Comparison of ENCODE assay signal across 18 cellular contexts in genomic region chr1:171948491-171948890, GRCh38.
DNase-seq lines count a peak whose midpoint lies in the region; ATAC-seq, FAIRE-seq and TF ChIP-seq lines count a peak whose summit lies in the region.
"Had no signal": no experiment of that assay in that cellular context is flagged by ENCODE, and none has a peak within 500 bp of the region (broad histone marks: within the 10 kb centered on the region; RNA-seq: fewer than 3 reads in every experiment).

No MANE protein-coding gene starts in this region.

- H3K4me3 ChIP-seq in GM23248: no peak overlapping the region
- no peak overlapping the region for H3K4me3 ChIP-seq in PC-3 (ENCODE audit: low read length)
- no peak overlapping the region for H3K4me3 ChIP-seq in endothelial cell of umbilical vein (replicated peaks in 1 of 3; ENCODE audit: insufficient read depth in 1 of 3, low read depth in 1 of 3, low read length in 3 of 3)
- H3K4me3 ChIP-seq: MG63, SJSA1 had no signal

- H3K9me3 ChIP-seq in GM23248 (ENCODE audit: low read depth) (no peaks in the 10 kb centered on the region), PC-3 (ENCODE audit: low read length) (no peaks in the 10 kb centered on the region), endothelial cell of umbilical vein (replicated peaks; ENCODE audit: control insufficient read depth, insufficient read depth, low read length) (no peaks in the 10 kb centered on the region)
- H3K9me3 ChIP-seq: MG63, SJSA1 had no signal

- intact Hi-C loops in PC-3 (cut with micrococcal nuclease) (no loop called here), endothelial cell of umbilical vein (cut with micrococcal nuclease) (loop anchor here (1.0 kb wide), 1 partner anchor 107 kb away; the partner anchor contains the start of gene DNM3)

- DNase-seq in GM23248: peak; percentile 46
- peak; percentile 48 for DNase-seq in PC-3
- DNase-seq in endothelial cell of umbilical vein (ENCODE audit: low read depth, low spot score): peak; percentile 79
- peak; percentile 27 for DNase-seq in pulmonary artery endothelial cell (ENCODE audit: low read depth, low spot score)
- DNase-seq in AG08396 (ENCODE audit: low spot score): no peak
- no peak for DNase-seq in NCI-H510A (lab: John Stamatoyannopoulos, UW)
- DNase-seq: activated B cell treated with CpG ODN at 0.5 μM for 24 hours; activated naive CD4-positive, alpha-beta T cell treated with anti-CD3 and anti-CD28 coated beads, Interleukin-2, amount 50 U/mL, for 16 hours; CD8-positive, alpha-beta memory T cell; GF-D8; GOT3; MG63; NCI-H2107; NK-92 treated with Interleukin-12 subunit alpha and Interleukin-12 subunit beta, amount 100 ng/mL, for 24 hours had no signal

- H3K9me2 ChIP-seq in GM23248 (ENCODE audit: insufficient read depth) (no peaks in the 10 kb centered on the region), PC-3 (replicated peaks; ENCODE audit: low read length) (no peaks in the 10 kb centered on the region)

- in situ Hi-C loops in GM23248 (cut with MboI): no loop called here

- H3K27me3 ChIP-seq in GM23248 (replicated peaks; ENCODE audit: insufficient read depth) (no peaks in the 10 kb centered on the region), PC-3 (ENCODE audit: low read length) (peaks cover 71% of the 10 kb centered on the region), endothelial cell of umbilical vein (ENCODE audit: control insufficient read depth in 2 of 2, insufficient read depth in 2 of 2, low read length in 2 of 2) (no peaks in the 10 kb centered on the region)
- H3K27me3 ChIP-seq: MG63, SJSA1 had no signal

- WGBS in GM23248 (ENCODE audit: low coverage in 1 of 2, low lambda C conversion rate in 2 of 2, missing lambda C conversion rate in 2 of 2), 2 experiments: 22 to 31% methylated on average over 1 of the region's 1 CpG

- ATAC-seq in PC-3 (no peak), HG03196 (IDR thresholded peaks at IDR 0.05; ENCODE audit: unreplicated experiment) (no peak)
- ATAC-seq: stimulated activated memory B cell treated with anti-CD40 and anti-IgM and Interleukin-4, amounts not matched to agents 10 μg/mL and 1 μg/mL and 100 μg/mL, for 72 hours had no signal

- H3K27ac ChIP-seq in GM23248 (no peak overlapping the region), PC-3 (ENCODE audit: low read length) (no peak overlapping the region), endothelial cell of umbilical vein (ENCODE audit: insufficient read depth, low read depth, low read length) (no peak overlapping the region)
- H3K27ac ChIP-seq: SJSA1 had no signal

- CTCF ChIA-PET in PC-3 (lab: Charles Lee) (no interaction called here), endothelial cell of umbilical vein (lab: Charles Lee) (no interaction called here)

- POLR2A ChIA-PET in PC-3 (lab: Charles Lee; ENCODE audit: unreplicated experiment): no interaction called here
- POLR2A ChIA-PET in endothelial cell of umbilical vein (lab: Charles Lee): no interaction called here

- peak; percentile 86 for FAIRE-seq in endothelial cell of umbilical vein (lab: Jason Lieb, UNC)
- FAIRE-seq: urothelium cell line had no signal

- no TSS peak for BruUV-seq in PC-3 (replicated peaks; lab: Mats Ljungman, UMichigan)
- no TSS peak for BruUV-seq in endothelial cell of umbilical vein (replicated peaks; lab: Mats Ljungman, UMichigan)

- no peak for TF ChIP-seq POLR2A in endothelial cell of umbilical vein (IDR thresholded peaks at IDR 0.05; ENCODE audit: low read depth, low read length)

- H3K9me1 ChIP-seq in endothelial cell of umbilical vein (replicated peaks; ENCODE audit: control insufficient read depth, extremely low read depth, insufficient read depth, low read length): no peaks in the 10 kb centered on the region

- TF ChIP-seq CTCF in PC-3 (conservative IDR thresholded peaks at IDR 0.05; ENCODE audit: low read depth, low read length) (no peak), endothelial cell of umbilical vein (IDR thresholded peaks at IDR 0.05; ENCODE audit: extremely low read depth in 1 of 2, insufficient read depth in 1 of 2, low read depth in 1 of 2, low read length in 2 of 2) (no peak)

- H3K79me2 ChIP-seq in GM23248 (ENCODE audit: insufficient read depth) (no peaks in the 10 kb centered on the region), PC-3 (ENCODE audit: low read length) (no peaks in the 10 kb centered on the region), endothelial cell of umbilical vein (ENCODE audit: control insufficient read depth, insufficient read depth, low read length) (no peaks in the 10 kb centered on the region)

- H3F3A ChIP-seq in GM23248 (ENCODE audit: insufficient read depth): no peaks in the 10 kb centered on the region
- no peaks in the 10 kb centered on the region for H3F3A ChIP-seq in PC-3 (ENCODE audit: low read length, unreplicated experiment)

- dilution Hi-C loops in endothelial cell of umbilical vein (cut with MboI; ENCODE audit: extremely low pct_ligation_motif_present, low sequenced_read_pairs): no loop called here

- H3K9ac ChIP-seq in GM23248 (no peak overlapping the region), PC-3 (ENCODE audit: low read length) (no peak overlapping the region), endothelial cell of umbilical vein (replicated peaks; ENCODE audit: extremely low read depth, insufficient read depth, low read length) (no peak overlapping the region)

- H3K36me3 ChIP-seq in GM23248 (ENCODE audit: low read depth) (no peaks in the 10 kb centered on the region), PC-3 (ENCODE audit: low read depth, low read length) (no peaks in the 10 kb centered on the region), endothelial cell of umbilical vein (ENCODE audit: control insufficient read depth in 2 of 2, extremely low read depth in 1 of 2, insufficient read depth in 2 of 2, low read length in 2 of 2) (no peaks in the 10 kb centered on the region)
- H3K36me3 ChIP-seq: MG63, SJSA1 had no signal

- H4K20me1 ChIP-seq in GM23248 (ENCODE audit: insufficient read depth) (no peaks in the 10 kb centered on the region), PC-3 (ENCODE audit: low read length) (no peaks in the 10 kb centered on the region), endothelial cell of umbilical vein (replicated peaks; ENCODE audit: control insufficient read depth, extremely low read depth, insufficient read depth, low read length) (no peaks in the 10 kb centered on the region)

- H3K4me2 ChIP-seq in GM23248 (ENCODE audit: unreplicated experiment) (no peak overlapping the region), PC-3 (ENCODE audit: low read length) (no peak overlapping the region), endothelial cell of umbilical vein (ENCODE audit: insufficient read depth, low read length) (peak overlapping the region; percentile 17)

- H2AFZ ChIP-seq in GM23248: no peak overlapping the region
- H2AFZ ChIP-seq in PC-3 (ENCODE audit: low read length): no peak overlapping the region
- H2AFZ ChIP-seq in endothelial cell of umbilical vein (ENCODE audit: low read depth, low read length): no peak overlapping the region

- 0 out of 2 replicates have a peak, but pooled peaks cover 12% of the 10 kb centered on the region for H3K4me1 ChIP-seq in GM23248 (ENCODE audit: insufficient read depth)
- H3K4me1 ChIP-seq in PC-3 (ENCODE audit: insufficient read depth, low read length): no peaks in the 10 kb centered on the region; the same call in 1 of the 2 replicates
- peaks cover 12% of the 10 kb centered on the region for H3K4me1 ChIP-seq in endothelial cell of umbilical vein (ENCODE audit: control insufficient read depth, extremely low read depth, insufficient read depth, low read length)
- H3K4me1 ChIP-seq: SJSA1 had no signal

TF ChIP-seq in endothelial cell of umbilical vein, 7 proteins besides CTCF, POLR2A, EP300 and RAD21:
- TF ChIP-seq POLR2AphosphoS5 (IDR thresholded peaks at IDR 0.05; ENCODE audit: insufficient read depth, low read depth, low read length): peak; percentile 52
- TF ChIP-seq JUN (IDR thresholded peaks at IDR 0.05; ENCODE audit: borderline replicate concordance, insufficient read depth, insufficient read length, low read depth): peak; percentile 24
- TF ChIP-seq FOS (IDR thresholded peaks at IDR 0.05; ENCODE audit: borderline replicate concordance, insufficient read depth, low read length): no peak

Comparison
In these comparisons a context has a peak if more than half of its experiments do, and no peak if none do; other contexts are left out.
1. DNase-seq: peak in GM23248 (single experiment), PC-3 (single experiment), endothelial cell of umbilical vein (single experiment) and pulmonary artery endothelial cell (single experiment); none in AG08396 (single experiment) and NCI-H510A (single experiment).